Comparison of ENCODE assay signal across 1 cellular context in genomic region chr11:46421257-46421880, GRCh38.
A peak's percentile ranks its signal among the peaks of the same experiment; 100 is the strongest.
TF ChIP-seq lines count a peak whose summit lies in the region.

No MANE protein-coding gene starts in this region.

TF ChIP-seq in K562, 482 proteins besides CTCF, POLR2A, EP300 and RAD21 (continued from another document):
- no peak for TF ChIP-seq E2F5 (CRISPR knock-in tag; IDR thresholded peaks at IDR 0.05)
- TF ChIP-seq CREB3 (tag; conservative IDR thresholded peaks at IDR 0.05; ENCODE audit: low read depth), result no peak
- no peak for TF ChIP-seq NFIX (CRISPR knock-in tag; IDR thresholded peaks at IDR 0.05; ENCODE audit: low read depth)
- no peak for TF ChIP-seq E2F1 (CRISPR knock-in tag; IDR thresholded peaks at IDR 0.05)
- TF ChIP-seq RUNX1 (IDR thresholded peaks at IDR 0.05; ENCODE audit: low read depth), result no peak
- TF ChIP-seq ZNF699 (CRISPR knock-in tag; IDR thresholded peaks at IDR 0.05; ENCODE audit: insufficient replicate concordance), result no peak
- TF ChIP-seq CBX3 (IDR thresholded peaks at IDR 0.05; ENCODE audit: borderline replicate concordance in 1 of 2, low read length in 2 of 2), result no peak
- TF ChIP-seq ZNF398 (CRISPR knock-in tag; IDR thresholded peaks at IDR 0.05), result no peak
- TF ChIP-seq THAP12 (CRISPR knock-in tag; IDR thresholded peaks at IDR 0.05), result no peak
- TF ChIP-seq ZNF436 (CRISPR knock-in tag; IDR thresholded peaks at IDR 0.05), result no peak
- TF ChIP-seq DPF2 (IDR thresholded peaks at IDR 0.05), result peak; percentile 39; the same call in 1 of the 2 replicates
- TF ChIP-seq TEAD4 (IDR thresholded peaks at IDR 0.05; ENCODE audit: low read length), result 0 out of 2 replicates have a peak, but pooled peaks have one; percentile 18
- TF ChIP-seq TEAD4 (CRISPR knock-in tag; IDR thresholded peaks at IDR 0.05; ENCODE audit: borderline replicate concordance), result no peak
- TF ChIP-seq ZBTB26 (CRISPR knock-in tag; IDR thresholded peaks at IDR 0.05), result no peak
- peak; percentile 69; the same call in 1 of the 2 replicates for TF ChIP-seq CTBP1 (IDR thresholded peaks at IDR 0.05; ENCODE audit: borderline replicate concordance)
- 0 out of 2 replicates have a peak, but pooled peaks have one; percentile 7 for TF ChIP-seq TAL1 (IDR thresholded peaks at IDR 0.05)
- no peak for TF ChIP-seq TSC22D4 (tag; IDR thresholded peaks at IDR 0.05)
- TF ChIP-seq RCOR1 (IDR thresholded peaks at IDR 0.05; ENCODE audit: borderline replicate concordance in 1 of 2, low read depth in 2 of 2, low read length in 2 of 2), result peak in 1 of 2 experiments; percentile 86; a peak in 2 of 4 replicates
- peak in 1 of 2 experiments; percentile 85; a peak in 2 of 4 replicates for TF ChIP-seq SRF (CRISPR knock-in tag; IDR thresholded peaks at IDR 0.05)
- no peak for TF ChIP-seq GABPA (tag; conservative IDR thresholded peaks at IDR 0.05; ENCODE audit: low read depth)
- TF ChIP-seq CBFB (CRISPR knock-in tag; IDR thresholded peaks at IDR 0.05), result no peak
- no peak for TF ChIP-seq TGIF2 (CRISPR knock-in tag; IDR thresholded peaks at IDR 0.05)
- no peak for TF ChIP-seq ZNF124 (CRISPR knock-in tag; IDR thresholded peaks at IDR 0.05)
- peak; percentile 37; the same call in 1 of the 2 replicates for TF ChIP-seq HDAC2 (IDR thresholded peaks at IDR 0.05)
- TF ChIP-seq SMARCB1 (IDR thresholded peaks at IDR 0.05; ENCODE audit: insufficient read length, low read depth), result no peak
- no peak for TF ChIP-seq RFX5 (IDR thresholded peaks at IDR 0.05; ENCODE audit: low read depth, low read length)
- no peak for TF ChIP-seq KDM4B (IDR thresholded peaks at IDR 0.05; ENCODE audit: borderline replicate concordance in 2 of 2, low read depth in 1 of 2)
- TF ChIP-seq ASH1L (IDR thresholded peaks at IDR 0.05; ENCODE audit: borderline replicate concordance, low read depth, partially characterized antibody), result no peak
- no peak for TF ChIP-seq GMEB1 (CRISPR knock-in tag; IDR thresholded peaks at IDR 0.05)
- no peak for TF ChIP-seq ZZZ3 (IDR thresholded peaks at IDR 0.05)
- no peak for TF ChIP-seq SIRT6 (IDR thresholded peaks at IDR 0.05; ENCODE audit: low read depth, low read length)
- TF ChIP-seq POLR2AphosphoS2 (IDR thresholded peaks at IDR 0.05; ENCODE audit: low read length), result no peak
- no peak for TF ChIP-seq ZNF280B (CRISPR knock-in tag; IDR thresholded peaks at IDR 0.05)
- TF ChIP-seq SNRNP70 (optimal IDR thresholded peaks at IDR 0.05; ENCODE audit: low read depth, low read length), result no peak
- TF ChIP-seq REST (CRISPR knock-in tag; IDR thresholded peaks at IDR 0.05; ENCODE audit: low read depth), result no peak
- TF ChIP-seq CXXC5 (CRISPR knock-in tag; IDR thresholded peaks at IDR 0.05), result peak; percentile 38; the same call in 1 of the 2 replicates
- TF ChIP-seq POLR2G (IDR thresholded peaks at IDR 0.05; ENCODE audit: low read depth, low read length), result no peak
- TF ChIP-seq ATF6 (CRISPR knock-in tag; IDR thresholded peaks at IDR 0.05), result no peak
